17 cellular contexts compared by ENCODE assay signal in genomic region chr11:47592970-47593369, GRCh38. TPM values are rescaled to one million over a fixed set of nuclear protein-coding genes. Genes with fewer than 3 reads are reported as not detected.
DNase-seq lines count a peak whose midpoint lies in the region; ATAC-seq and TF ChIP-seq lines count a peak whose summit lies in the region.
"Had no signal": no experiment of that assay in that cellular context is flagged by ENCODE, and none has a peak within 500 bp of the region (broad histone marks: within the 10 kb centered on the region; RNA-seq: fewer than 3 reads in every experiment).

No MANE protein-coding gene starts in this region.

- TF ChIP-seq POLR2A in upper lobe of left lung (IDR thresholded peaks at IDR 0.05): no peak

- H3K4me3 Mint-ChIP-seq in Caco-2 (ENCODE audit: unreplicated experiment) (peak overlapping the region; percentile 64), endodermal cell (peak overlapping the region; percentile 64), neural crest cell (peak overlapping the region; percentile 88)
- H3K4me3 Mint-ChIP-seq: CD4-positive, alpha-beta memory T cell had no signal

- 82 to 100% methylated on average over 1 to 2 of the region's 2 CpGs for WGBS in endodermal cell (ENCODE audit: insufficient coverage in 1 of 2, insufficient read length in 1 of 2), 2 experiments
- 57 to 68% methylated on average over 2 of the region's 2 CpGs for WGBS in upper lobe of left lung, 2 donors

- H3K27me3 ChIP-seq in Caco-2 (replicated peaks; ENCODE audit: control insufficient read depth, insufficient read depth, low read length) (peaks cover 4% of the 10 kb centered on the region), endodermal cell (ENCODE audit: control insufficient read depth, insufficient read depth, low read length, poor library complexity, severe bottlenecking) (peaks cover 30% of the 10 kb centered on the region), upper lobe of left lung (peaks cover 0 to 28% (median 13%) of the 10 kb centered on the region in 4 donors)

- H3K27me3 Mint-ChIP-seq in Caco-2 (ENCODE audit: insufficient read depth, unreplicated experiment): peaks cover 12% of the 10 kb centered on the region
- peaks cover 47% of the 10 kb centered on the region for H3K27me3 Mint-ChIP-seq in endodermal cell (ENCODE audit: insufficient read depth)
- peaks cover 14% of the 10 kb centered on the region for H3K27me3 Mint-ChIP-seq in neural crest cell (ENCODE audit: low read depth)

- H3K36me3 Mint-ChIP-seq in Caco-2 (ENCODE audit: insufficient read depth, unreplicated experiment): no peaks in the 10 kb centered on the region
- no peaks in the 10 kb centered on the region for H3K36me3 Mint-ChIP-seq in endodermal cell (ENCODE audit: low read depth)
- H3K36me3 Mint-ChIP-seq in neural crest cell (ENCODE audit: low read depth): no peaks in the 10 kb centered on the region
- H3K36me3 Mint-ChIP-seq: CD4-positive, alpha-beta memory T cell had no signal

- ATAC-seq in upper lobe of left lung (ENCODE audit: low FRiP score in 2 of 2): no peak

- H3K36me3 ChIP-seq in Caco-2 (ENCODE audit: control insufficient read depth, insufficient read depth, low read length): no peaks in the 10 kb centered on the region
- H3K36me3 ChIP-seq in KOPT-K1 (ENCODE audit: insufficient read depth, low read length): no peaks in the 10 kb centered on the region
- H3K36me3 ChIP-seq in endodermal cell (ENCODE audit: control insufficient read depth, insufficient read depth, low read length): no peaks in the 10 kb centered on the region
- no peaks in the 10 kb centered on the region for H3K36me3 ChIP-seq in upper lobe of left lung
- H3K36me3 ChIP-seq: SJCRH30 had no signal

- TF ChIP-seq EP300 in upper lobe of left lung (IDR thresholded peaks at IDR 0.05): no peak

- no peaks in the 10 kb centered on the region for H3K9me3 ChIP-seq in Caco-2
- H3K9me3 ChIP-seq in KOPT-K1 (ENCODE audit: insufficient read depth, low read length, poor library complexity, severe bottlenecking): no peaks in the 10 kb centered on the region
- H3K9me3 ChIP-seq in endodermal cell (ENCODE audit: control insufficient read depth, low read length): no peaks in the 10 kb centered on the region
- no peaks in the 10 kb centered on the region for H3K9me3 ChIP-seq in upper lobe of left lung
- H3K9me3 ChIP-seq: SJCRH30 had no signal

- no TSS peak for BruUV-seq in Caco-2 (replicated peaks; lab: Mats Ljungman, UMichigan)

- 0 out of 2 replicates have a peak, but pooled peaks cover 5% of the 10 kb centered on the region for H3K4me1 ChIP-seq in Caco-2
- H3K4me1 ChIP-seq in endodermal cell (ENCODE audit: control insufficient read depth, insufficient read depth, low read length): no peaks in the 10 kb centered on the region
- peaks cover 10 to 20% (median 11%) of the 10 kb centered on the region in 4 donors for H3K4me1 ChIP-seq in upper lobe of left lung

- H3K4me3 ChIP-seq in Caco-2 (ENCODE audit: low read depth, low read length) (no peak overlapping the region), endodermal cell (ENCODE audit: low read length) (peak overlapping the region; percentile 82), upper lobe of left lung (no peak overlapping the region)
- H3K4me3 ChIP-seq: SJCRH30 had no signal

- no peak overlapping the region for H3K9ac ChIP-seq in endodermal cell (ENCODE audit: extremely low read depth, low read length, poor library complexity, severe bottlenecking)

- TF ChIP-seq CTCF in Caco-2 (IDR thresholded peaks at IDR 0.05; ENCODE audit: insufficient read depth in 1 of 2, low read depth in 1 of 2, low read length in 1 of 2, severe bottlenecking in 1 of 2, unreplicated experiment in 1 of 2) (no peak), endodermal cell (conservative IDR thresholded peaks at IDR 0.05) (no peak), neural crest cell (conservative IDR thresholded peaks at IDR 0.05) (no peak), upper lobe of left lung (IDR thresholded peaks at IDR 0.05) (no peak)

- no peaks in the 10 kb centered on the region for H3K4me1 Mint-ChIP-seq in Caco-2 (ENCODE audit: low read depth, unreplicated experiment)
- peaks cover 7% of the 10 kb centered on the region for H3K4me1 Mint-ChIP-seq in endodermal cell
- H3K4me1 Mint-ChIP-seq in neural crest cell: peaks cover 40% of the 10 kb centered on the region

- POLR2A ChIA-PET in Caco-2 (lab: Charles Lee): interaction anchor here (0.6 kb wide), 1 partner anchor 331 kb away, joined by 8 read pairs; no protein-coding TSS in a partner anchor

- no peak overlapping the region for H3K27ac Mint-ChIP-seq in Caco-2 (ENCODE audit: unreplicated experiment)
- H3K27ac Mint-ChIP-seq in endodermal cell: no peak overlapping the region
- no peak overlapping the region for H3K27ac Mint-ChIP-seq in neural crest cell (ENCODE audit: unreplicated experiment)
- H3K27ac Mint-ChIP-seq: CD4-positive, alpha-beta memory T cell had no signal

- H3K27ac ChIP-seq in KOPT-K1 (ENCODE audit: low read depth, low read length, poor library complexity, severe bottlenecking): peak overlapping the region; percentile 84
- H3K27ac ChIP-seq in endodermal cell (ENCODE audit: low read depth, low read length): no peak overlapping the region
- H3K27ac ChIP-seq in upper lobe of left lung: no peak overlapping the region
- H3K27ac ChIP-seq: SJCRH30 had no signal

- H3K9me3 Mint-ChIP-seq in Caco-2 (ENCODE audit: unreplicated experiment): no peaks in the 10 kb centered on the region
- peaks cover 2% of the 10 kb centered on the region for H3K9me3 Mint-ChIP-seq in endodermal cell
- H3K9me3 Mint-ChIP-seq in neural crest cell: no peaks in the 10 kb centered on the region
- H3K9me3 Mint-ChIP-seq: CD4-positive, alpha-beta memory T cell had no signal

- DNase-seq in Caco-2 (no peak), endodermal cell (no peak), neural crest cell (ENCODE audit: low read depth, low spot score) (no peak), upper lobe of left lung (no peak)
- DNase-seq in activated naive CD4-positive, alpha-beta T cell treated with Interleukin-2 at 50 U/mL for 16 hours: no peak
- no peak for DNase-seq in activated CD4-positive, alpha-beta T cell treated with anti-CD3 and anti-CD28 coated beads, Interleukin-2, amount 50 U/mL, for 4 hours
- DNase-seq in activated CD4-positive, alpha-beta T cell treated with anti-CD3 and anti-CD28 coated beads for 4 hours: no peak
- DNase-seq: CD4-positive, alpha-beta memory T cell; NCI-H146; NCI-H2081 treated with DMSO at 0.1 percent for 48 hours; NCI-H345; NCI-H526 treated with DMSO at 0.1 percent for 48 hours; OCI-M1; RPMI8226; SJCRH30 had no signal

- CTCF ChIA-PET in Caco-2 (lab: Charles Lee): no interaction called here

- intact Hi-C loops in Caco-2 (cut with micrococcal nuclease; ENCODE audit: unreplicated experiment): no loop called here

RNA-seq across cellular contexts. Expression of gene C1QTNF4, which starts 1.2 kb away (rescaled TPM):
- total RNA-seq in Caco-2 (2022) (0.63 and 0.75 TPM in 2 replicates), endodermal cell (10 to 100 TPM in 1 of 2 donors, 1 to 10 TPM in 1; 6.9 to 10.5 TPM), neural crest cell (18.9 and 21.4 TPM in 2 replicates), upper lobe of left lung (1 to 10 TPM in 1 of 6 donors, under 1 TPM in 3, not detected in 2; 0.46 to 2.1 (median 0.78) TPM)
- 8.2 TPM for polyA plus RNA-seq in endodermal cell (2013, experiment 1 of 2)
- polyA plus RNA-seq in endodermal cell (2013, experiment 2 of 2): 6.7 TPM
- total RNA-seq: H4, SJCRH30 had no signal
- polyA plus RNA-seq: CD4-positive, alpha-beta memory T cell had no signal

RNA-seq across cellular contexts. Expression of gene FAM180B, which starts 6.5 kb away (rescaled TPM):
- total RNA-seq in Caco-2 (2022) (not detected in 2 replicates), endodermal cell (under 1 TPM in 1 of 2 donors, not detected in 1; 0.20 TPM), neural crest cell (0.35 and 0.50 TPM in 2 replicates), upper lobe of left lung (under 1 TPM in 2 of 6 donors, not detected in 4; 0.14 to 0.30 TPM)
- polyA plus RNA-seq in endodermal cell (2013, experiment 1 of 2): not detected
- polyA plus RNA-seq in endodermal cell (2013, experiment 2 of 2): not detected
- total RNA-seq: H4 had no signal
- polyA plus RNA-seq: CD4-positive, alpha-beta memory T cell had no signal

RNA-seq across cellular contexts. Expression of gene NDUFS3, which starts 14.1 kb away (rescaled TPM):
- total RNA-seq in Caco-2 (2022) (183 and 185 TPM in 2 replicates), endodermal cell (100 to 1,000 TPM; 104 to 106 TPM), neural crest cell (172 and 178 TPM in 2 replicates), upper lobe of left lung (10 to 100 TPM; 42.5 to 92.6 (median 72.2) TPM)
- 115 TPM for polyA plus RNA-seq in endodermal cell (2013, experiment 1 of 2)
- 113 TPM for polyA plus RNA-seq in endodermal cell (2013, experiment 2 of 2)

RNA-seq across cellular contexts. Expression of gene KBTBD4, which starts 14.2 kb away (rescaled TPM):
- total RNA-seq in Caco-2 (2022) (11.9 and 12.5 TPM in 2 replicates), endodermal cell (10 to 100 TPM; 13.7 to 14.8 TPM), neural crest cell (15.4 and 16.6 TPM in 2 replicates), upper lobe of left lung (10 to 100 TPM in 5 of 6 donors, 1 to 10 TPM in 1; 3.1 to 22.2 (median 17.4) TPM)
- polyA plus RNA-seq in endodermal cell (2013, experiment 1 of 2): 17.6 TPM
- polyA plus RNA-seq in endodermal cell (2013, experiment 2 of 2): 15.7 TPM

RNA-seq across cellular contexts. Expression of gene PTPMT1, which starts 27.6 kb away (rescaled TPM):
- total RNA-seq in Caco-2 (2022): 100 and 108 TPM in 2 replicates
- total RNA-seq in endodermal cell: 10 to 100 TPM; 55.8 to 65.0 TPM
- 49.6 TPM for polyA plus RNA-seq in endodermal cell (2013, experiment 1 of 2)
- 45.3 TPM for polyA plus RNA-seq in endodermal cell (2013, experiment 2 of 2)
- total RNA-seq in neural crest cell: 41.8 and 47.0 TPM in 2 replicates
- 100 to 1,000 TPM in 2 of 6 donors, 10 to 100 TPM in 4; 69.1 to 188 (median 89.9) TPM for total RNA-seq in upper lobe of left lung
